ENCODE assay signal across 14 cellular contexts in genomic region chr14:101535232-101535631, GRCh38. TPM values are rescaled to one million over a fixed set of nuclear protein-coding genes. Genes with fewer than 3 reads are reported as not detected.
DNase-seq lines count a peak whose midpoint lies in the region; ATAC-seq lines count a peak whose summit lies in the region.
"Had no signal": no experiment of that assay in that cellular context is flagged by ENCODE, and none has a peak within 500 bp of the region (broad histone marks: within the 10 kb centered on the region; RNA-seq: fewer than 3 reads in every experiment).

No MANE protein-coding gene starts in this region.

- ATAC-seq in GM18861 (IDR thresholded peaks at IDR 0.05; ENCODE audit: unreplicated experiment), result peak; percentile 59
- no peak for ATAC-seq in GM18867 (IDR thresholded peaks at IDR 0.05; ENCODE audit: unreplicated experiment)
- no peak for ATAC-seq in sciatic nerve
- ATAC-seq: left lobe of liver had no signal

- DNase-seq in renal cortical epithelial cell (ENCODE audit: low read depth), result peak; percentile 27
- DNase-seq in stimulated activated CD4-positive, alpha-beta T cell treated with anti-CD3 and anti-CD28 coated beads, Interleukin-4, amount 100 ng/mL, for 1 hour, result no peak
- DNase-seq in sciatic nerve (ENCODE audit: low spot score), result no peak
- DNase-seq: NCI-H2107 had no signal

- peaks cover 4% of the 10 kb centered on the region for H3K4me1 Mint-ChIP-seq in T-helper 1 cell treated with Interleukin-12 subunit alpha and Interleukin-12 subunit beta and Interleukin-4 antibody, amounts not matched to agents 30 μg/mL and 1 μg/mL, for 36 hours (ENCODE audit: low read depth)

- H3K4me3 Mint-ChIP-seq in T-helper 1 cell treated with Interleukin-12 subunit alpha and Interleukin-12 subunit beta and Interleukin-4 antibody, amounts not matched to agents 30 μg/mL and 1 μg/mL, for 36 hours, result no peak overlapping the region
- H3K4me3 Mint-ChIP-seq: activated naive CD4-positive, alpha-beta T cell treated with anti-CD3 and anti-CD28 coated beads, Interleukin-2, amount 50 U/mL, for 24 hours; neural crest cell had no signal

- no peaks in the 10 kb centered on the region for H3K36me3 Mint-ChIP-seq in T-helper 1 cell treated with Interleukin-12 subunit alpha and Interleukin-12 subunit beta and Interleukin-4 antibody, amounts not matched to agents 30 μg/mL and 1 μg/mL, for 36 hours (ENCODE audit: low read depth)
- H3K36me3 Mint-ChIP-seq: activated naive CD4-positive, alpha-beta T cell treated with anti-CD3 and anti-CD28 coated beads, Interleukin-2, amount 50 U/mL, for 24 hours had no signal

- peak overlapping the region; percentile 56 for H3K27ac Mint-ChIP-seq in T-helper 1 cell treated with Interleukin-12 subunit alpha and Interleukin-12 subunit beta and Interleukin-4 antibody, amounts not matched to agents 30 μg/mL and 1 μg/mL, for 36 hours

- no peaks in the 10 kb centered on the region for H3K9me3 Mint-ChIP-seq in T-helper 1 cell treated with Interleukin-12 subunit alpha and Interleukin-12 subunit beta and Interleukin-4 antibody, amounts not matched to agents 30 μg/mL and 1 μg/mL, for 36 hours
- H3K9me3 Mint-ChIP-seq: activated naive CD4-positive, alpha-beta T cell treated with anti-CD3 and anti-CD28 coated beads, Interleukin-2, amount 50 U/mL, for 24 hours; neural crest cell had no signal

- intact Hi-C loops in sciatic nerve (cut with DNase I), result no loop called here

- H3K9me3 ChIP-seq in KOPT-K1 (ENCODE audit: insufficient read depth, low read length, poor library complexity, severe bottlenecking), result no peaks in the 10 kb centered on the region

- peak overlapping the region; percentile 19 for H3K27ac ChIP-seq in KOPT-K1 (ENCODE audit: low read depth, low read length, poor library complexity, severe bottlenecking)
- H3K27ac ChIP-seq: cardiac muscle cell had no signal

- no peaks in the 10 kb centered on the region for H3K36me3 ChIP-seq in KOPT-K1 (ENCODE audit: insufficient read depth, low read length)
- H3K36me3 ChIP-seq: cardiac muscle cell had no signal

- H3K27me3 Mint-ChIP-seq in T-helper 1 cell treated with Interleukin-12 subunit alpha and Interleukin-12 subunit beta and Interleukin-4 antibody, amounts not matched to agents 30 μg/mL and 1 μg/mL, for 36 hours (ENCODE audit: low read depth), result peaks cover 3% of the 10 kb centered on the region

RNA-seq across cellular contexts. Expression of gene DIO3, which starts 26.1 kb away (rescaled TPM):
- total RNA-seq in renal cortical epithelial cell (not detected in 2 replicates), sciatic nerve (1.6 TPM)
- total RNA-seq: activated CD8-positive, alpha-beta memory T cell treated with anti-CD3 and anti-CD28 coated beads for 36 hours; T-helper 2 cell treated with Interferon-gamma antibody and Interleukin-4, amounts not matched to agents 100 ng/mL and 5 ng/mL, for 36 hours had no signal
